ENCODE assay signal across 13 cellular contexts in the genomic region with DNA sequence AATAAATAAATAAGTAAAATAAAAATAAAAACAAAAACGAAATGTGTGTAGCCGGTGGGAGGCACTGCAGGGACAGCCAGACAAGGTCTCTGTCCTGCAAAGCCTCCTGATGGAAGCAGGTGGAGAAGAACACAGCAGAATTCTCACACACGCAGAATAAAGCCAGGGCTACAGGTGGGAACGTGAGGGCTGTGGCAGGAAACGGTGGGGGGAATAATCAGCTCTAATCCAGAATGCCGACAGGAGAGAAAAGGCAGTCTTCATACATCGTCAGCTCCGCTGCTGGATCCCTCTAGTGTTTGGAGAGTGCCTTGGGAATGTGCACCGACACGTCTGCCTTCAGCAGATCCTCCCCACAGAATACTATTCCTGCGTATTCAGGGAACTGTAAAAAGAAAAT. TPM values are rescaled to one million over a fixed set of nuclear protein-coding genes. Genes with fewer than 3 reads are reported as not detected.
A peak's percentile ranks its signal among the peaks of the same experiment; 100 is the strongest.
DNase-seq lines count a peak whose midpoint lies in the region; ATAC-seq, FAIRE-seq and TF ChIP-seq lines count a peak whose summit lies in the region.
"Had no signal": no experiment of that assay in that cellular context is flagged by ENCODE, and none has a peak within 500 bp of the region (broad histone marks: within the 10 kb centered on the region; RNA-seq: fewer than 3 reads in every experiment).

No MANE protein-coding gene starts in this region.

- no peak for TF ChIP-seq RAD21 in HepG2 (CRISPR knock-in tag; IDR thresholded peaks at IDR 0.05)

- no peak overlapping the region for H3K4me3 Mint-ChIP-seq in activated CD4-positive, alpha-beta memory T cell treated with anti-CD3 and anti-CD28 coated beads, Interleukin-2, amount 10 ng/mL, durations not matched to agents 7 days and 5 days
- H3K4me3 Mint-ChIP-seq: stimulated activated effector memory CD8-positive, alpha-beta T cell treated with anti-CD3 and anti-CD28 coated beads, Interleukin-12 subunit alpha, Interleukin-12 subunit beta, amount 100 ng/mL, for 72 hours had no signal

- H3K9me3 Mint-ChIP-seq in activated CD4-positive, alpha-beta memory T cell treated with anti-CD3 and anti-CD28 coated beads, Interleukin-2, amount 10 ng/mL, durations not matched to agents 7 days and 5 days: no peaks in the 10 kb centered on the region
- H3K9me3 Mint-ChIP-seq: stimulated activated effector memory CD8-positive, alpha-beta T cell treated with anti-CD3 and anti-CD28 coated beads, Interleukin-12 subunit alpha, Interleukin-12 subunit beta, amount 100 ng/mL, for 72 hours had no signal

- H3K36me3 Mint-ChIP-seq in activated CD4-positive, alpha-beta memory T cell treated with anti-CD3 and anti-CD28 coated beads, Interleukin-2, amount 10 ng/mL, durations not matched to agents 7 days and 5 days (ENCODE audit: low read depth): no peaks in the 10 kb centered on the region
- H3K36me3 Mint-ChIP-seq: stimulated activated effector memory CD8-positive, alpha-beta T cell treated with anti-CD3 and anti-CD28 coated beads, Interleukin-12 subunit alpha, Interleukin-12 subunit beta, amount 100 ng/mL, for 72 hours had no signal

- WGBS in HepG2 (ENCODE audit: low lambda C conversion rate): 51% methylated on average over 11 of the region's 11 CpGs

- FAIRE-seq in bronchial epithelial cell (lab: Jason Lieb, UNC) (no peak), HepG2 (lab: Jason Lieb, UNC) (no peak)

- no peaks in the 10 kb centered on the region for H3K36me3 ChIP-seq in bronchial epithelial cell (ENCODE audit: control insufficient read depth, insufficient read depth, low read length)
- no peaks in the 10 kb centered on the region for H3K36me3 ChIP-seq in HepG2 (replicated peaks in 1 of 2; ENCODE audit: control insufficient read depth in 1 of 2, insufficient read depth in 2 of 2, low read length in 2 of 2)
- no peaks in the 10 kb centered on the region for H3K36me3 ChIP-seq in OCI-LY7 (ENCODE audit: insufficient read depth, low read length)
- H3K36me3 ChIP-seq in SJCRH30: no peaks in the 10 kb centered on the region
- H3K36me3 ChIP-seq: neutrophil had no signal

- no peaks in the 10 kb centered on the region for H3K9me2 ChIP-seq in OCI-LY7 (ENCODE audit: insufficient read depth, low read length)

- CTCF ChIA-PET in HepG2 (lab: Yijun Ruan, JAX; ENCODE audit: low intra/inter-chr PET ratio, low total read pairs) (no interaction called here), OCI-LY7 (lab: Charles Lee; ENCODE audit: unreplicated experiment) (no interaction called here)
- CTCF ChIA-PET in activated CD4-positive, alpha-beta memory T cell treated with anti-CD3 and anti-CD28 coated beads, Interleukin-2, amount 10 ng/mL, durations not matched to agents 7 days and 5 days (lab: Charles Lee): no interaction called here

- no peak overlapping the region for H3K27ac Mint-ChIP-seq in activated CD4-positive, alpha-beta memory T cell treated with anti-CD3 and anti-CD28 coated beads, Interleukin-2, amount 10 ng/mL, durations not matched to agents 7 days and 5 days
- H3K27ac Mint-ChIP-seq: stimulated activated effector memory CD8-positive, alpha-beta T cell treated with anti-CD3 and anti-CD28 coated beads, Interleukin-12 subunit alpha, Interleukin-12 subunit beta, amount 100 ng/mL, for 72 hours had no signal

- POLR2A ChIA-PET in HepG2 (lab: Yijun Ruan, JAX): no interaction called here
- POLR2A ChIA-PET in OCI-LY7 (lab: Charles Lee): interaction anchor here (0.7 to 0.9 kb wide), 3 partner anchors 45 to 215 kb away, joined by 3 read pairs; no protein-coding TSS in a partner anchor
- POLR2A ChIA-PET in activated CD4-positive, alpha-beta memory T cell treated with anti-CD3 and anti-CD28 coated beads, Interleukin-2, amount 10 ng/mL, durations not matched to agents 7 days and 5 days (lab: Charles Lee): no interaction called here

- no peaks in the 10 kb centered on the region for H3K79me2 ChIP-seq in HepG2 (ENCODE audit: insufficient read depth, low read length)
- H3K79me2 ChIP-seq in OCI-LY7 (ENCODE audit: insufficient read depth, low read depth, low read length): no peaks in the 10 kb centered on the region

- H3K9me3 ChIP-seq in HepG2 (ENCODE audit: low read length) (no peaks in the 10 kb centered on the region), OCI-LY7 (ENCODE audit: low read length) (no peaks in the 10 kb centered on the region), SJCRH30 (replicated peaks) (no peaks in the 10 kb centered on the region)
- H3K9me3 ChIP-seq: neutrophil had no signal

- intact Hi-C loops in HepG2 (cut with micrococcal nuclease; ENCODE audit: unreplicated experiment) (no loop called here), OCI-LY7 (cut with micrococcal nuclease; ENCODE audit: unreplicated experiment) (no loop called here)

- peak; percentile 22 for DNase-seq in DMS114 treated with DMSO at 0.1 percent for 48 hours (lab: John Stamatoyannopoulos, UW; ENCODE audit: unreplicated experiment)
- peak; percentile 34 for DNase-seq in NCI-H146 treated with DMSO at 0.1 percent for 48 hours (lab: John Stamatoyannopoulos, UW; ENCODE audit: unreplicated experiment)
- DNase-seq in bronchial epithelial cell (ENCODE audit: low read depth): peak; percentile 58
- peak; percentile 20 for DNase-seq in HepG2 (ENCODE audit: low spot score)
- DNase-seq in OCI-LY7 (ENCODE audit: low spot score): no peak
- no peak for DNase-seq in stimulated activated CD4-positive, alpha-beta T cell treated with anti-CD3 and anti-CD28 coated beads, Interleukin-4, amount 100 ng/mL, for 24 hours
- no peak for DNase-seq in SJCRH30
- no peak for DNase-seq in activated CD4-positive, alpha-beta memory T cell treated with anti-CD3 and anti-CD28 coated beads, Interleukin-2, amount 10 ng/mL, durations not matched to agents 7 days and 5 days
- DNase-seq: left cardiac atrium, NCI-H1092 treated with DMSO at 0.1 percent for 48 hours, T-helper 9 cell had no signal

- in situ Hi-C loops in HepG2 (cut with HindIII; ENCODE audit: extremely low pct_ligation_motif_present, low pct_unique_long_range_greater_than_20kb): no loop called here

- H3K27ac ChIP-seq in HepG2 (ENCODE audit: extremely low read length, insufficient read depth, low read length) (no peak overlapping the region), OCI-LY7 (ENCODE audit: low read depth, low read length, poor library complexity, severe bottlenecking) (no peak overlapping the region), SJCRH30 (no peak overlapping the region)
- H3K27ac ChIP-seq: neutrophil had no signal

- H3K4me1 Mint-ChIP-seq in activated CD4-positive, alpha-beta memory T cell treated with anti-CD3 and anti-CD28 coated beads, Interleukin-2, amount 10 ng/mL, durations not matched to agents 7 days and 5 days: peaks cover 11% of the 10 kb centered on the region
- H3K4me1 Mint-ChIP-seq: stimulated activated effector memory CD8-positive, alpha-beta T cell treated with anti-CD3 and anti-CD28 coated beads, Interleukin-12 subunit alpha, Interleukin-12 subunit beta, amount 100 ng/mL, for 72 hours had no signal

- H3K4me2 ChIP-seq in HepG2 (ENCODE audit: low read depth, low read length): peak overlapping the region; percentile 55; the same call in 1 of the 2 replicates
- H3K4me2 ChIP-seq in OCI-LY7 (ENCODE audit: low read length): no peak overlapping the region

- no peak for TF ChIP-seq EP300 in HepG2 (IDR thresholded peaks at IDR 0.05; ENCODE audit: low read depth in 2 of 2, low read length in 2 of 2)
- TF ChIP-seq EP300 in HepG2 (CRISPR knock-in tag; IDR thresholded peaks at IDR 0.05; ENCODE audit: borderline replicate concordance): no peak

- H3K9ac ChIP-seq in HepG2 (ENCODE audit: insufficient read depth, low read depth, low read length): no peak overlapping the region

- H3K4me3 ChIP-seq in bronchial epithelial cell (ENCODE audit: low read depth, low read length) (no peak overlapping the region), HepG2 (replicated peaks in 1 of 3; ENCODE audit: insufficient read depth in 1 of 3, low read depth in 2 of 3, low read length in 3 of 3) (no peak overlapping the region), OCI-LY7 (ENCODE audit: low read depth, low read length, poor library complexity, severe bottlenecking) (no peak overlapping the region), SJCRH30 (no peak overlapping the region)

- no peaks in the 10 kb centered on the region for H3K27me3 Mint-ChIP-seq in activated CD4-positive, alpha-beta memory T cell treated with anti-CD3 and anti-CD28 coated beads, Interleukin-2, amount 10 ng/mL, durations not matched to agents 7 days and 5 days

- H3K27me3 ChIP-seq in bronchial epithelial cell (ENCODE audit: control insufficient read depth, insufficient read depth, low read length) (no peaks in the 10 kb centered on the region), HepG2 (ENCODE audit: control insufficient read depth in 1 of 2, insufficient read depth in 2 of 2, low read length in 2 of 2) (no peaks in the 10 kb centered on the region), SJCRH30 (no peaks in the 10 kb centered on the region)
- H3K27me3 ChIP-seq: neutrophil had no signal

- TF ChIP-seq CTCF in bronchial epithelial cell (IDR thresholded peaks at IDR 0.05; ENCODE audit: insufficient read depth, low read length, severe bottlenecking) (peak; percentile 28), HepG2 (CRISPR knock-in tag; IDR thresholded peaks at IDR 0.05) (peak; percentile 25; the same call in 1 of the 2 replicates), OCI-LY7 (conservative IDR thresholded peaks at IDR 0.05; ENCODE audit: low read length) (no peak)

- no TSS peak for BruUV-seq in HepG2 (replicated peaks; lab: Mats Ljungman, UMichigan)
- BruUV-seq in OCI-LY7 (replicated peaks; lab: Mats Ljungman, UMichigan): no TSS peak

- H2AFZ ChIP-seq in HepG2 (ENCODE audit: low read length) (no peak overlapping the region), OCI-LY7 (ENCODE audit: low read length) (no peak overlapping the region)

- no peak for TF ChIP-seq POLR2A in HepG2 (IDR thresholded peaks at IDR 0.05; ENCODE audit: insufficient read depth in 1 of 2, low read depth in 2 of 2, low read length in 2 of 2)

- H4K20me1 ChIP-seq in HepG2 (ENCODE audit: insufficient read depth, low read length): no peaks in the 10 kb centered on the region
- H4K20me1 ChIP-seq in OCI-LY7 (ENCODE audit: insufficient read depth, low read length): no peaks in the 10 kb centered on the region

- ATAC-seq in HepG2: peak; percentile 78
- ATAC-seq: left cardiac atrium; stimulated activated effector memory CD8-positive, alpha-beta T cell treated with anti-CD3 and anti-CD28 coated beads, Interleukin-12 subunit alpha, Interleukin-12 subunit beta, amount 100 ng/mL, for 72 hours had no signal

- H3K4me1 ChIP-seq in HepG2 (ENCODE audit: insufficient read depth, low read length): no peaks in the 10 kb centered on the region
- peaks cover 7% of the 10 kb centered on the region for H3K4me1 ChIP-seq in OCI-LY7 (ENCODE audit: insufficient read depth, low read length, poor library complexity, severe bottlenecking)
- H3K4me1 ChIP-seq in SJCRH30: no peaks in the 10 kb centered on the region

RNA-seq across cellular contexts. Expression of gene SNX8, which starts 6.8 kb away (rescaled TPM):
- total RNA-seq in bronchial epithelial cell (8.7 and 12.9 TPM in 2 replicates), HepG2 (2016; rRNA removed; fragmentation: Illumina TruSeq; extraction: Trizol) (20.6 and 33.7 TPM in 2 replicates), OCI-LY7 (2022) (42.0 and 50.2 TPM in 2 replicates)
- 10.1 and 10.2 TPM in 2 replicates for total RNA-seq in HepG2 (2016; cell fraction: cytosol; rRNA removed; fragmentation: Illumina TruSeq; extraction: Trizol; ENCODE audit: low read depth)
- total RNA-seq in HepG2 (2016; cell fraction: insoluble cytoplasmic fraction; rRNA removed; fragmentation: Illumina TruSeq; extraction: Trizol): 22.2 and 35.3 TPM in 2 replicates
- total RNA-seq in HepG2 (2016; cell fraction: membrane; rRNA removed; fragmentation: Illumina TruSeq; extraction: Trizol): 13.0 and 13.3 TPM in 2 replicates
- 18.8 and 19.1 TPM in 2 replicates for total RNA-seq in HepG2 (2016; cell fraction: nucleus; rRNA removed; fragmentation: Illumina TruSeq; extraction: Trizol)
- polyA plus RNA-seq in HepG2 (2011; rRNA removed): 45.2 and 46.2 TPM in 2 replicates
- 17.4 and 28.0 TPM in 2 replicates for polyA plus RNA-seq in HepG2 (2011; cell fraction: cytosol; rRNA removed)
- polyA plus RNA-seq in HepG2 (2011; cell fraction: nucleus; rRNA removed): 34.3 and 35.3 TPM in 2 replicates
- 22.7 and 25.0 TPM in 2 replicates for polyA plus RNA-seq in HepG2 (2012)
- 8.9 and 11.6 TPM in 2 replicates for polyA plus RNA-seq in HepG2 (2016; cell fraction: cytosol; fragmentation: Illumina TruSeq; extraction: Trizol; ENCODE audit: low read depth)
- 46.0 and 46.5 TPM in 2 replicates for polyA plus RNA-seq in HepG2 (2016; cell fraction: insoluble cytoplasmic fraction; fragmentation: Illumina TruSeq; extraction: Trizol; ENCODE audit: low read depth)
- 14.2 and 16.9 TPM in 2 replicates for polyA plus RNA-seq in HepG2 (2016; cell fraction: membrane; fragmentation: Illumina TruSeq; extraction: Trizol; ENCODE audit: low read depth)
- 34.2 and 34.5 TPM in 2 replicates for polyA plus RNA-seq in HepG2 (2016; cell fraction: nucleus; fragmentation: Illumina TruSeq; extraction: Trizol; ENCODE audit: insufficient read depth, low read depth)
- polyA minus RNA-seq in HepG2 (2011; rRNA and poly(A)+ RNA removed; ENCODE audit: low replicate concordance): 102 and 111 TPM in 2 replicates
- polyA minus RNA-seq in HepG2 (2011; cell fraction: cytosol; rRNA and poly(A)+ RNA removed): 18.2 and 21.3 TPM in 2 replicates
- polyA minus RNA-seq in HepG2 (2011; cell fraction: nucleus; rRNA and poly(A)+ RNA removed): 8.0 and 15.6 TPM in 2 replicates
- total RNA-seq in OCI-LY7 (2014; rRNA removed; shearing (Covaris generic)): 4.3 and 12.1 TPM in 2 replicates
- total RNA-seq in SJCRH30 (2014; rRNA removed; shearing (Covaris generic)): 18.0 and 27.5 TPM in 2 replicates
- total RNA-seq in activated CD4-positive, alpha-beta memory T cell treated with anti-CD3 and anti-CD28 coated beads, Interleukin-2, amount 10 ng/mL, durations not matched to agents 7 days and 5 days: 10 to 100 TPM; 22.4 to 26.8 TPM

RNA-seq across cellular contexts. Expression of gene EIF3B, which starts 33.6 kb away (rescaled TPM):
- total RNA-seq in bronchial epithelial cell: 195 and 262 TPM in 2 replicates
- 241 and 244 TPM in 2 replicates for total RNA-seq in HepG2 (2016; rRNA removed; fragmentation: Illumina TruSeq; extraction: Trizol)
- 49.6 and 52.0 TPM in 2 replicates for total RNA-seq in HepG2 (2016; cell fraction: cytosol; rRNA removed; fragmentation: Illumina TruSeq; extraction: Trizol; ENCODE audit: low read depth)
- total RNA-seq in HepG2 (2016; cell fraction: insoluble cytoplasmic fraction; rRNA removed; fragmentation: Illumina TruSeq; extraction: Trizol): 219 and 236 TPM in 2 replicates
- 63.0 and 67.9 TPM in 2 replicates for total RNA-seq in HepG2 (2016; cell fraction: membrane; rRNA removed; fragmentation: Illumina TruSeq; extraction: Trizol)
- total RNA-seq in HepG2 (2016; cell fraction: nucleus; rRNA removed; fragmentation: Illumina TruSeq; extraction: Trizol): 134 and 151 TPM in 2 replicates
- polyA plus RNA-seq in HepG2 (2011; rRNA removed): 91.2 and 92.2 TPM in 2 replicates
- 70.3 and 78.7 TPM in 2 replicates for polyA plus RNA-seq in HepG2 (2011; cell fraction: cytosol; rRNA removed)
- 243 and 250 TPM in 2 replicates for polyA plus RNA-seq in HepG2 (2011; cell fraction: nucleus; rRNA removed)
- 151 and 176 TPM in 2 replicates for polyA plus RNA-seq in HepG2 (2012)
- 11.2 and 14.3 TPM in 2 replicates for polyA plus RNA-seq in HepG2 (2016; cell fraction: cytosol; fragmentation: Illumina TruSeq; extraction: Trizol; ENCODE audit: low read depth)
- polyA plus RNA-seq in HepG2 (2016; cell fraction: insoluble cytoplasmic fraction; fragmentation: Illumina TruSeq; extraction: Trizol; ENCODE audit: low read depth): 177 and 198 TPM in 2 replicates
- 27.4 and 32.0 TPM in 2 replicates for polyA plus RNA-seq in HepG2 (2016; cell fraction: membrane; fragmentation: Illumina TruSeq; extraction: Trizol; ENCODE audit: low read depth)
- 244 and 264 TPM in 2 replicates for polyA plus RNA-seq in HepG2 (2016; cell fraction: nucleus; fragmentation: Illumina TruSeq; extraction: Trizol; ENCODE audit: insufficient read depth, low read depth)
- 152 and 244 TPM in 2 replicates for polyA minus RNA-seq in HepG2 (2011; rRNA and poly(A)+ RNA removed; ENCODE audit: low replicate concordance)
- polyA minus RNA-seq in HepG2 (2011; cell fraction: cytosol; rRNA and poly(A)+ RNA removed): 100 and 101 TPM in 2 replicates
- polyA minus RNA-seq in HepG2 (2011; cell fraction: nucleus; rRNA and poly(A)+ RNA removed): 124 and 130 TPM in 2 replicates
- total RNA-seq in OCI-LY7 (2014; rRNA removed; shearing (Covaris generic)): 181 and 241 TPM in 2 replicates
- 201 and 225 TPM in 2 replicates for total RNA-seq in OCI-LY7 (2022)
- total RNA-seq in SJCRH30 (2014; rRNA removed; shearing (Covaris generic)): 205 and 212 TPM in 2 replicates
- 100 to 1,000 TPM; 135 to 138 TPM for total RNA-seq in activated CD4-positive, alpha-beta memory T cell treated with anti-CD3 and anti-CD28 coated beads, Interleukin-2, amount 10 ng/mL, durations not matched to agents 7 days and 5 days

Comparison
In these comparisons a context has a peak if more than half of its experiments do, and no peak if none do; other contexts are left out.
1. DNase-seq: peak in DMS114 treated with DMSO at 0.1 percent for 48 hours (single experiment), NCI-H146 treated with DMSO at 0.1 percent for 48 hours (single experiment), bronchial epithelial cell (single experiment) and HepG2 (single experiment); none in OCI-LY7 (single experiment), stimulated activated CD4-positive, alpha-beta T cell treated with anti-CD3 and anti-CD28 coated beads, Interleukin-4, amount 100 ng/mL, for 24 hours (single experiment), SJCRH30 (0 of 2) and activated CD4-positive, alpha-beta memory T cell treated with anti-CD3 and anti-CD28 coated beads, Interleukin-2, amount 10 ng/mL, durations not matched to agents 7 days and 5 days (single experiment).